35 cellular contexts compared by ENCODE assay signal in the genomic region with DNA sequence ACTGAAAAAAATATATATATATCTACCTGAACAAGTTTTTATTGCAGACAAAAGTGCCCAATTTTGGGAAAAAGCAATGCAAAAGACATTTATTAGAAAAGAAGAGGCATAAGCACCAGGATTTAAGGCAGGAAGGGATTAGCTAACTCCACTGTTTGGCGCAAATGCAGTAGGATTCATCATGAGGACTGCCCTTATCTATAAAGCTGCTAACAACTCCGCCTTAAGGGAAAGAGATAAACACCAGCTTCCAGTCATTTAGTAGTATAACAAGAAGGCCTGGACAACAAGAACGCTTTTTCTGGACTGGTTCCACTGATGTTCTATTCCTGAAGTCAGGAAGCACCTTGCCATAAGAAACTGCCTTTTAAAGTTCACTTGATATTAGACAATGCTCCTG. TPM values are rescaled to one million over a fixed set of nuclear protein-coding genes. Genes with fewer than 3 reads are reported as not detected.
"Had no signal": no experiment of that assay in that cellular context is flagged by ENCODE, and none has a peak within 500 bp of the region (broad histone marks: within the 10 kb centered on the region; RNA-seq: fewer than 3 reads in every experiment).

No MANE protein-coding gene starts in this region.

- H3K27ac ChIP-seq: adrenal gland, ascending aorta, body of pancreas, brain microvascular endothelial cell, breast epithelium, cardiac muscle cell had no signal

- H3K4me1 ChIP-seq: adrenal gland, ascending aorta, body of pancreas, breast epithelium had no signal

- ATAC-seq: activated naive CD4-positive, alpha-beta T cell treated with anti-CD3 and anti-CD28 coated beads, Interleukin-2, amount 50 U/mL, for 72 hours; activated naive CD8-positive, alpha-beta T cell treated with anti-CD3 and anti-CD28 coated beads, Interleukin-2, amount 50 U/mL, for 24 hours; activated T-cell treated with anti-CD3 and anti-CD28 coated beads, Interleukin-2, amount 50 U/mL, for 4 hours; activated T-cell treated with anti-CD3 and anti-CD28 coated beads, Interleukin-2, amount 50 U/mL, for 72 hours; activated T-helper 17 cell treated with anti-CD3 and anti-CD28 coated beads, Interleukin-2, amount 50 U/mL, for 72 hours; body of pancreas had no signal

- FAIRE-seq: astrocyte, bronchial epithelial cell had no signal

- H3K4me3 ChIP-seq: adrenal gland, ascending aorta, body of pancreas, breast epithelium, cardiac muscle cell had no signal

- H3K36me3 ChIP-seq: adrenal gland, ascending aorta, brain microvascular endothelial cell, breast epithelium, cardiac muscle cell had no signal

- H3K27me3 ChIP-seq: adrenal gland, ascending aorta, body of pancreas, brain microvascular endothelial cell, breast epithelium, cardiac muscle cell had no signal

- DNase-seq: activated effector memory CD4-positive, alpha-beta T cell treated with anti-CD3 and anti-CD28 coated beads, Interleukin-2, amount 50 U/mL, for 16 hours; activated effector memory CD4-positive, alpha-beta T cell treated with Interleukin-2 at 50 U/mL for 16 hours; activated gamma-delta T cell; activated gamma-delta T cell treated with Interleukin-2 at 50 U/mL for 16 hours; activated naive CD4-positive, alpha-beta T cell; activated naive CD4-positive, alpha-beta T cell treated with anti-CD3 and anti-CD28 coated beads for 36 hours; activated naive CD4-positive, alpha-beta T cell treated with anti-CD3 and anti-CD28 coated beads, Interleukin-2, amount 10 ng/mL, durations not matched to agents 7 days and 5 days; activated naive CD4-positive, alpha-beta T cell treated with anti-CD3 and anti-CD28 coated beads, Interleukin-2, amount 50 U/mL, for 16 hours; activated naive CD4-positive, alpha-beta T cell treated with Interleukin-2 at 50 U/mL for 16 hours; activated naive CD8-positive, alpha-beta T cell treated with anti-CD3 and anti-CD28 coated beads for 36 hours; activated naive CD8-positive, alpha-beta T cell treated with anti-CD3 and anti-CD28 coated beads, Interleukin-2, amount 10 ng/mL, durations not matched to agents 7 days and 5 days; activated naive CD8-positive, alpha-beta T cell treated with anti-CD3 and anti-CD28 coated beads, Interleukin-2, amount 50 U/mL, for 24 hours; activated T-cell treated with anti-CD3 and anti-CD28 coated beads, Interleukin-2, amount 50 U/mL, for 1 hour; activated T-cell treated with anti-CD3 and anti-CD28 coated beads, Interleukin-2, amount 50 U/mL, for 24 hours; activated T-cell treated with anti-CD3 and anti-CD28 coated beads, Interleukin-2, amount 50 U/mL, for 4 hours; activated T-cell treated with anti-CD3 and anti-CD28 coated beads, Interleukin-2, amount 50 U/mL, for 48 hours; activated T-cell treated with anti-CD3 and anti-CD28 coated beads, Interleukin-2, amount 50 U/mL, for 72 hours; adrenal gland; amniotic stem cell; amygdala; anterior cingulate cortex; aorta; body of pancreas; brain microvascular endothelial cell; caudate nucleus; central memory CD4-positive, alpha-beta T cell; cerebellar nuclear complex had no signal

RNA-seq across cellular contexts. Expression of gene FSHR, which starts 52.9 kb away (rescaled TPM):
- polyA plus RNA-seq: adipose tissue, adrenal gland, aorta had no signal
